ENCODE assay signal across 20 cellular contexts in the genomic region with DNA sequence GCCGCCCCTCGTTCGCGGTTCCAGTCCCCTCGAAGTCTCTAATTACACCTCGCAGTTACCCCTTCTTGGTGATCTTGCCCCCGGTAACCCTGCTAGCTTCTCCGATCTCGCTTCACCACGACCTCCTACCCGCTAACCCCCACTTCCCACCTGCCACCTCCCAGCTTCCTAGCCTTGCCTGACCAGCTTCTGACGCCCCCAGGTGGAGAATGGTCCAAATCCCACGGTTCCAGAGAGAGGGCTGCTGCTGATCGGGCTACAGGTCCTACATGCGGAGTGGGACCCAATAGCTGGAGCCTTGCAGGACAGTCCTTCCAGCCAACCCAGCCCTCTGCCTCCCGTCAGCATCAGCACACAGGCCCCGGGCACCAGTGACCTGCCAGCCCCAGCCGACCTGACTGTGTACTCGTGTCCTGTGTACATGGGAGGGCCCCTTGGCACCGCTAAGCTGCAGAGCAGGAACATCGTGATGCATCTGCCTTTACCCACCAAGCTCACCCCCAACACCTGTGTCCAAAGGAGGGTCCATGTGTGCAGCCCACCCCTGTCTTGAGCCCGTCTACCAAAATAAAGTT.
"Had no signal": no experiment of that assay in that cellular context is flagged by ENCODE, and none has a peak within 500 bp of the region (broad histone marks: within the 10 kb centered on the region; RNA-seq: fewer than 3 reads in every experiment).

No MANE protein-coding gene starts in this region.

- H3K36me3 Mint-ChIP-seq: natural killer cell had no signal

- DNase-seq: activated CD4-positive, alpha-beta T cell treated with anti-CD3 and anti-CD28 coated beads, Interleukin-2, amount 50 U/mL, for 4 hours; activated CD4-positive, CD25-positive, alpha-beta regulatory T cell treated with anti-CD3 and anti-CD28 coated beads, Interleukin-2, amount 50 U/mL, for 72 hours; activated effector memory CD4-positive, alpha-beta T cell treated with Interleukin-2 at 50 U/mL for 16 hours; activated T-cell treated with anti-CD3 and anti-CD28 coated beads, Interleukin-2, amount 50 U/mL, for 24 hours; adrenal gland; colonic mucosa; esophagus squamous epithelium; left colon; natural killer cell; nucleus accumbens; stimulated activated CD4-positive, alpha-beta T cell treated with anti-CD3 and anti-CD28 coated beads, Interleukin-15, amount 100 ng/mL, for 24 hours; stimulated activated CD4-positive, alpha-beta T cell treated with anti-CD3 and anti-CD28 coated beads, Interleukin-4, amount 100 ng/mL, for 1 hour; stimulated activated naive CD4-positive, alpha-beta T cell treated with Interleukin-2 at 50 U/mL for 16 hours; T-helper 9 cell had no signal

- H3K27ac ChIP-seq: adrenal gland, cardiac muscle cell, colonic mucosa, esophagus squamous epithelium, skin epidermis, suprapubic skin had no signal

- H3K4me3 Mint-ChIP-seq: activated naive CD4-positive, alpha-beta T cell treated with anti-CD3 and anti-CD28 coated beads, Interleukin-2, amount 50 U/mL, for 24 hours; activated T-cell treated with anti-CD3 and anti-CD28 coated beads, Interleukin-2, amount 50 U/mL, for 24 hours; natural killer cell; type B pancreatic cell had no signal

- H3K4me1 ChIP-seq: colonic mucosa had no signal

- H3K27me3 ChIP-seq: adrenal gland, cardiac muscle cell, colonic mucosa, esophagus squamous epithelium, suprapubic skin had no signal

- H3K4me3 ChIP-seq: adrenal gland, cardiac muscle cell, colonic mucosa, esophagus squamous epithelium, skin epidermis, suprapubic skin had no signal

- H3K27ac Mint-ChIP-seq: activated naive CD4-positive, alpha-beta T cell treated with anti-CD3 and anti-CD28 coated beads, Interleukin-2, amount 50 U/mL, for 24 hours; activated T-cell treated with anti-CD3 and anti-CD28 coated beads, Interleukin-2, amount 50 U/mL, for 24 hours; natural killer cell; type B pancreatic cell had no signal

- H3K4me1 Mint-ChIP-seq: activated naive CD4-positive, alpha-beta T cell treated with anti-CD3 and anti-CD28 coated beads, Interleukin-2, amount 50 U/mL, for 24 hours had no signal

- H3K9me3 ChIP-seq: adrenal gland, colonic mucosa, esophagus squamous epithelium, suprapubic skin had no signal

- H3K27me3 Mint-ChIP-seq: activated naive CD4-positive, alpha-beta T cell treated with anti-CD3 and anti-CD28 coated beads, Interleukin-2, amount 50 U/mL, for 24 hours; activated T-cell treated with anti-CD3 and anti-CD28 coated beads, Interleukin-2, amount 50 U/mL, for 24 hours; progenitor cell of endocrine pancreas; type B pancreatic cell had no signal

- H3K9me3 Mint-ChIP-seq: activated naive CD4-positive, alpha-beta T cell treated with anti-CD3 and anti-CD28 coated beads, Interleukin-2, amount 50 U/mL, for 24 hours; activated T-cell treated with anti-CD3 and anti-CD28 coated beads, Interleukin-2, amount 50 U/mL, for 24 hours; natural killer cell; type B pancreatic cell had no signal

- H3K36me3 ChIP-seq: cardiac muscle cell, colonic mucosa had no signal

- ATAC-seq: left colon, natural killer cell had no signal
